ENCODE assay signal across 26 cellular contexts in genomic region chr11:93054279-93054678, GRCh38.
A peak's percentile ranks its signal among the peaks of the same experiment; 100 is the strongest.
DNase-seq lines count a peak whose midpoint lies in the region; ATAC-seq, FAIRE-seq and TF ChIP-seq lines count a peak whose summit lies in the region.
"Had no signal": no experiment of that assay in that cellular context is flagged by ENCODE, and none has a peak within 500 bp of the region (broad histone marks: within the 10 kb centered on the region; RNA-seq: fewer than 3 reads in every experiment).

No MANE protein-coding gene starts in this region.

- H3K36me3 Mint-ChIP-seq in neural progenitor cell: no peaks in the 10 kb centered on the region
- H3K36me3 Mint-ChIP-seq: brain; CD4-positive, alpha-beta memory T cell had no signal

- peaks cover 17% of the 10 kb centered on the region for H3F3A ChIP-seq in PC-9 (ENCODE audit: insufficient read depth, low read depth)
- peaks cover 9% of the 10 kb centered on the region for H3F3A ChIP-seq in neural progenitor cell (ENCODE audit: low read depth)

- H3K4me1 Mint-ChIP-seq in neural progenitor cell: peaks cover 21% of the 10 kb centered on the region
- H3K4me1 Mint-ChIP-seq: CD4-positive, alpha-beta memory T cell had no signal

- intact Hi-C loops in HCT116 (cut with micrococcal nuclease): no loop called here
- intact Hi-C loops in PC-9 (cut with micrococcal nuclease; ENCODE audit: unreplicated experiment): no loop called here

- H3K4me3 ChIP-seq in HCT116 (replicated peaks in 1 of 2; ENCODE audit: low read depth in 1 of 2, low read length in 2 of 2): no peak overlapping the region
- no peak overlapping the region for H3K4me3 ChIP-seq in PC-9
- H3K4me3 ChIP-seq in bronchial epithelial cell (ENCODE audit: low read depth, low read length): no peak overlapping the region
- no peak overlapping the region for H3K4me3 ChIP-seq in osteoblast (ENCODE audit: insufficient read depth, low read length)
- H3K4me3 ChIP-seq in neural progenitor cell: no peak overlapping the region
- H3K4me3 ChIP-seq: heart right ventricle, mucosa of descending colon, thyroid gland had no signal

- TF ChIP-seq POLR2A in HCT116 (IDR thresholded peaks at IDR 0.05; ENCODE audit: borderline replicate concordance, extremely low read depth, insufficient read depth, insufficient read length): no peak

- peaks cover 12 to 23% of the 10 kb centered on the region in 2 experiments; a peak in 3 of 4 replicates for H3K4me1 ChIP-seq in HCT116 (ENCODE audit: control insufficient read depth in 1 of 2, insufficient read depth in 2 of 2, low read length in 2 of 2)
- peaks cover 18% of the 10 kb centered on the region for H3K4me1 ChIP-seq in PC-9 (replicated peaks; ENCODE audit: insufficient read depth)
- H3K4me1 ChIP-seq in osteoblast (ENCODE audit: insufficient read depth, low read length): peaks cover 21% of the 10 kb centered on the region
- H3K4me1 ChIP-seq in neural progenitor cell: peaks cover 19% of the 10 kb centered on the region
- H3K4me1 ChIP-seq: heart right ventricle had no signal

- RAD21 ChIA-PET in HCT116 (lab: Charles Lee; ENCODE audit: low non-redundant PET in 1 of 2, low total read pairs in 2 of 2, uncharacterized antibody in 2 of 2, unreplicated experiment in 2 of 2): no interaction called here

- POLR2A ChIA-PET in HCT116 (lab: Charles Lee) (no interaction called here), PC-9 (lab: Charles Lee; ENCODE audit: unreplicated experiment) (interaction anchor here (0.6 kb wide), 1 partner anchor 84 kb away, joined by 5 read pairs; no protein-coding TSS in a partner anchor)

- no peaks in the 10 kb centered on the region for H3K9me3 ChIP-seq in HCT116 (ENCODE audit: control insufficient read depth in 1 of 2, insufficient read depth in 1 of 2, low read depth in 1 of 2, low read length in 2 of 2)
- 0 out of 2 replicates have a peak, but pooled peaks cover 15% of the 10 kb centered on the region for H3K9me3 ChIP-seq in PC-9 (ENCODE audit: insufficient read depth, low read depth)
- H3K9me3 ChIP-seq in osteoblast (ENCODE audit: low read depth, low read length): no peaks in the 10 kb centered on the region
- H3K9me3 ChIP-seq in neural progenitor cell (ENCODE audit: low read depth): no peaks in the 10 kb centered on the region
- H3K9me3 ChIP-seq: mucosa of descending colon, thyroid gland had no signal

- no peaks in the 10 kb centered on the region for H3K36me3 ChIP-seq in HCT116 (ENCODE audit: control insufficient read depth in 1 of 2, insufficient read depth in 2 of 2, low read length in 2 of 2)
- H3K36me3 ChIP-seq in PC-9 (ENCODE audit: low read depth): no peaks in the 10 kb centered on the region
- no peaks in the 10 kb centered on the region for H3K36me3 ChIP-seq in bronchial epithelial cell (ENCODE audit: control insufficient read depth, insufficient read depth, low read length)
- no peaks in the 10 kb centered on the region for H3K36me3 ChIP-seq in osteoblast (ENCODE audit: insufficient read depth, low read length)
- no peaks in the 10 kb centered on the region for H3K36me3 ChIP-seq in neural progenitor cell
- H3K36me3 ChIP-seq: heart right ventricle, thyroid gland had no signal

- no peak for ATAC-seq in HCT116
- ATAC-seq: heart right ventricle, left ventricle myocardium superior had no signal

- no peak for FAIRE-seq in bronchial epithelial cell (lab: Jason Lieb, UNC)
- FAIRE-seq: endometrium had no signal

- H4K20me1 ChIP-seq in HCT116 (ENCODE audit: insufficient read depth) (no peaks in the 10 kb centered on the region), PC-9 (ENCODE audit: insufficient read depth) (no peaks in the 10 kb centered on the region), osteoblast (ENCODE audit: insufficient read depth, low read length) (no peaks in the 10 kb centered on the region), neural progenitor cell (ENCODE audit: low read depth) (no peaks in the 10 kb centered on the region)

- H3K9me2 ChIP-seq in HCT116 (ENCODE audit: insufficient read depth) (no peaks in the 10 kb centered on the region; the same call in 1 of the 2 replicates), PC-9 (ENCODE audit: insufficient read depth) (peaks cover 3% of the 10 kb centered on the region; the same call in 1 of the 2 replicates)

- CTCF ChIA-PET in HCT116 (lab: Charles Lee): interaction anchor here (1.4 kb wide), 1 partner anchor 112 kb away, joined by 9 read pairs; no protein-coding TSS in a partner anchor
- CTCF ChIA-PET in PC-9 (lab: Charles Lee): no interaction called here

- H3K4me2 ChIP-seq in HCT116 (ENCODE audit: low read length) (peak overlapping the region; percentile 58), PC-9 (no peak overlapping the region; the same call in 1 of the 2 replicates), osteoblast (ENCODE audit: insufficient read depth, low read length) (peak overlapping the region; percentile 30), neural progenitor cell (no peak overlapping the region)

- no peak overlapping the region for H3K4me3 Mint-ChIP-seq in neural progenitor cell
- H3K4me3 Mint-ChIP-seq: activated CD4-positive, alpha-beta T cell treated with anti-CD3 and anti-CD28 coated beads, Interleukin-2, amount 10 ng/mL, durations not matched to agents 7 days and 5 days; brain; CD4-positive, alpha-beta memory T cell; T-helper 1 cell treated with Interleukin-12 subunit alpha and Interleukin-12 subunit beta and Interleukin-4 antibody, amounts not matched to agents 30 μg/mL and 1 μg/mL, for 36 hours had no signal

- H3K79me2 ChIP-seq in HCT116 (ENCODE audit: insufficient read depth, low read length): no peaks in the 10 kb centered on the region
- H3K79me2 ChIP-seq in PC-9 (ENCODE audit: low read depth): no peaks in the 10 kb centered on the region
- H3K79me2 ChIP-seq in osteoblast (ENCODE audit: insufficient read depth, low read length): no peaks in the 10 kb centered on the region
- H3K79me2 ChIP-seq in neural progenitor cell (ENCODE audit: low read depth): no peaks in the 10 kb centered on the region

- no peaks in the 10 kb centered on the region for H3K9me3 Mint-ChIP-seq in neural progenitor cell
- H3K9me3 Mint-ChIP-seq: activated naive CD4-positive, alpha-beta T cell treated with anti-CD3 and anti-CD28 coated beads, Interleukin-2, amount 50 U/mL, for 72 hours; brain; T-helper 1 cell treated with Interleukin-12 subunit alpha and Interleukin-12 subunit beta and Interleukin-4 antibody, amounts not matched to agents 30 μg/mL and 1 μg/mL, for 36 hours had no signal

- H3K9ac ChIP-seq in HCT116 (ENCODE audit: low read length) (no peak overlapping the region), neural progenitor cell (no peak overlapping the region)

- TF ChIP-seq CTCF in HCT116 (IDR thresholded peaks at IDR 0.05 in 2 of 3, conservative IDR thresholded peaks at IDR 0.05 in 1 of 3; ENCODE audit: borderline replicate concordance in 1 of 3, insufficient read depth in 1 of 3, low read depth in 2 of 3, low read length in 2 of 3) (no peak), PC-9 (conservative IDR thresholded peaks at IDR 0.05) (no peak), bronchial epithelial cell (IDR thresholded peaks at IDR 0.05; ENCODE audit: insufficient read depth, low read length, severe bottlenecking) (no peak), osteoblast (IDR thresholded peaks at IDR 0.05; ENCODE audit: extremely low read depth, low read depth, low read length) (no peak), neural progenitor cell (IDR thresholded peaks at IDR 0.05) (no peak)

- DNase-seq in HCT116 (ENCODE audit: low read depth, low spot score) (no peak), PC-9 (no peak), bronchial epithelial cell (ENCODE audit: low read depth) (peak; percentile 70), osteoblast (ENCODE audit: insufficient read length, low spot score, missing footprints) (no peak), NCI-H510A treated with DMSO at 0.1 percent for 48 hours (lab: John Stamatoyannopoulos, UW) (no peak), neural progenitor cell (ENCODE audit: low spot score) (no peak), NCI-H526 treated with DMSO at 0.1 percent for 48 hours (lab: John Stamatoyannopoulos, UW) (no peak), amygdala (lab: John Stamatoyannopoulos, UW) (no peak)
- DNase-seq: activated CD4-positive, alpha-beta T cell treated with anti-CD3 and anti-CD28 coated beads, Interleukin-2, amount 10 ng/mL, durations not matched to agents 7 days and 5 days; CD4-positive, alpha-beta memory T cell; cortex of kidney; H7; heart right ventricle; KG1; left ventricle myocardium superior; mucosa of descending colon; NCI-H1694; NCI-H2171 treated with DMSO at 0.1 percent for 48 hours; NCI-H82; stimulated activated naive CD4-positive, alpha-beta T cell; thyroid gland had no signal

- H2AFZ ChIP-seq in HCT116 (ENCODE audit: low read depth, low read length, poor library complexity, severe bottlenecking) (peak overlapping the region; percentile 17), PC-9 (no peak overlapping the region), osteoblast (ENCODE audit: low read length) (no peak overlapping the region), neural progenitor cell (replicated peaks) (no peak overlapping the region)

- H3K27ac Mint-ChIP-seq in neural progenitor cell: no peak overlapping the region
- H3K27ac Mint-ChIP-seq: activated CD4-positive, alpha-beta T cell treated with anti-CD3 and anti-CD28 coated beads, Interleukin-2, amount 10 ng/mL, durations not matched to agents 7 days and 5 days; CD4-positive, alpha-beta memory T cell; progenitor cell of endocrine pancreas; T-helper 1 cell treated with Interleukin-12 subunit alpha and Interleukin-12 subunit beta and Interleukin-4 antibody, amounts not matched to agents 30 μg/mL and 1 μg/mL, for 36 hours had no signal

- H3K27me3 ChIP-seq in HCT116 (ENCODE audit: insufficient read depth, low read length): no peaks in the 10 kb centered on the region
- H3K27me3 ChIP-seq in PC-9 (ENCODE audit: insufficient read depth, low read depth): no peaks in the 10 kb centered on the region
- H3K27me3 ChIP-seq in bronchial epithelial cell (ENCODE audit: control insufficient read depth, insufficient read depth, low read length): no peaks in the 10 kb centered on the region
- H3K27me3 ChIP-seq in osteoblast (ENCODE audit: insufficient read depth, low read length): peaks cover 5% of the 10 kb centered on the region
- H3K27me3 ChIP-seq in neural progenitor cell: no peaks in the 10 kb centered on the region
- H3K27me3 ChIP-seq: thyroid gland had no signal

- H3K27ac ChIP-seq in HCT116 (ENCODE audit: low read depth, low read length): no peak overlapping the region
- H3K27ac ChIP-seq in PC-9: peak overlapping the region; percentile 89
- H3K27ac ChIP-seq in osteoblast (ENCODE audit: low read depth, low read length): no peak overlapping the region
- no peak overlapping the region for H3K27ac ChIP-seq in neural progenitor cell
- H3K27ac ChIP-seq: heart right ventricle, thyroid gland had no signal

- no peak for TF ChIP-seq RAD21 in HCT116 (IDR thresholded peaks at IDR 0.05; ENCODE audit: low read depth)

- no TSS peak for BruUV-seq in HCT116 (replicated peaks; lab: Mats Ljungman, UMichigan)
- no TSS peak for BruUV-seq in PC-9 (replicated peaks; lab: Mats Ljungman, UMichigan)

- peaks cover 6% of the 10 kb centered on the region for H3K27me3 Mint-ChIP-seq in neural progenitor cell (ENCODE audit: insufficient read depth, low read depth)
- H3K27me3 Mint-ChIP-seq: activated CD4-positive, alpha-beta T cell treated with anti-CD3 and anti-CD28 coated beads, Interleukin-2, amount 10 ng/mL, durations not matched to agents 7 days and 5 days had no signal

TF ChIP-seq in HCT116, 20 proteins besides CTCF, POLR2A, EP300 and RAD21 (continues in another document):
- TF ChIP-seq JUND (IDR thresholded peaks at IDR 0.05): 0 out of 2 replicates have a peak, but pooled peaks have one; percentile 8

Comparison
In these comparisons a context has a peak if more than half of its experiments do, and no peak if none do; other contexts are left out.
1. H3K4me2 ChIP-seq: peak in HCT116 (single experiment) and osteoblast (single experiment); none in PC-9 (single experiment) and neural progenitor cell (single experiment).